1 cellular context compared by ENCODE assay signal in the genomic region with DNA sequence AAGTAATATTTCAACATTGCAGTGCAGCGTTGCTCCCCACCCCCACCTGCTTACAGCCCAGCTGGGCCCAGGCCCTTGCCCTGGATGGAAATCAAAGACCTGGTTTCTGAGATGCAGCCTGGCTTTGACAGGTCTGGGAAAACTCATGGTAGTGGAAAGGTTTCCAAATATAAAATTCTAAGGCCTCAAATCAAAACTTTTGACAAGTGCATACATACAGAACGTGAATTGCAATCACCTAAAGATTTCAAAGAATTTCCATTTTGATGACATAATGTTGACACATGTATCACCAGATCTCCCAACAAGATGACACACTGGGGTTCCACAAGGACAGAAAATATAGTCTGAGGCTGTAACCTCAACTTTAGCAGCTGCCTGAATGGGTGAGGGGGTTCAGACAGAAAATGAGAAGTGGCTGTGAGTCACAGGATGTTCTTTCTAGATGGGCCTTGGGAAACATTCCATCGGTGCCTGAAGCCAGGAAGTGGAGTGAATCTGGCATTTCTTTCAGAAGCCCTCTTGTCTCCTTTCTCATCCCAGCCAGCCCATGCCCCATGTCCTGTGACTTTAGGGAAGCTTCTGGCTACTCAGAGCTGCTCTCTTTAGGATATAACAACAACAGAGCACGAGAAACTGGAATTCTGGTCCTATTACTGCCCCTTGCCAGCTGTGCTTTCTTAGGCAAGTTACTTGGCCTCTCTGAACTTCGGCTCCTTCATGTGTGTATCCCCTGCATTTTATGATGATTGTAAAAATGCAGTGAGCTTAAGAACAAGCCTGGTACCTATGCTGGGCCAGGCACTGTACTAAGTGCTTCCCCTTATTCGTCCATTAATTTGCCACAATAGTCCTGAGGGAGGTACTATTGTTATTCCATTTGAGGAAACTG.
TF ChIP-seq lines count a peak whose summit lies in the region.

No MANE protein-coding gene starts in this region.

TF ChIP-seq in HepG2, 621 proteins besides CTCF, POLR2A, EP300 and RAD21:
- TF ChIP-seq CREB1 (IDR thresholded peaks at IDR 0.05) (peak; percentile 48; the same call in 1 of the 2 replicates), CREB1 (CRISPR knock-in tag; IDR thresholded peaks at IDR 0.05) (no peak; the same call in 1 of the 2 replicates), TBX2 (CRISPR knock-in tag; IDR thresholded peaks at IDR 0.05; ENCODE audit: borderline replicate concordance) (0 out of 2 replicates have a peak, but pooled peaks have one; percentile 17), FOSL2 (CRISPR knock-in tag; IDR thresholded peaks at IDR 0.05) (peak; percentile 80), SAP130 (CRISPR knock-in tag; IDR thresholded peaks at IDR 0.05; ENCODE audit: low read depth) (peak; percentile 46), TCF12 (IDR thresholded peaks at IDR 0.05) (no peak), TCF12 (CRISPR knock-in tag; IDR thresholded peaks at IDR 0.05) (no peak), PAX8 (CRISPR knock-in tag; IDR thresholded peaks at IDR 0.05; ENCODE audit: borderline replicate concordance) (no peak), KAT7 (CRISPR knock-in tag; IDR thresholded peaks at IDR 0.05; ENCODE audit: borderline replicate concordance) (no peak), ETV5 (CRISPR knock-in tag; IDR thresholded peaks at IDR 0.05; ENCODE audit: borderline replicate concordance) (peak; percentile 64; the same call in 1 of the 2 replicates), ZNF776 (CRISPR knock-in tag; IDR thresholded peaks at IDR 0.05) (no peak), BCL6 (CRISPR knock-in tag; IDR thresholded peaks at IDR 0.05) (0 out of 2 replicates have a peak, but pooled peaks have one; percentile 7), GATAD2A (CRISPR knock-in tag; IDR thresholded peaks at IDR 0.05) (peak; percentile 23; the same call in 1 of the 2 replicates), ZNF33A (CRISPR knock-in tag; IDR thresholded peaks at IDR 0.05; ENCODE audit: borderline replicate concordance) (no peak), MED1 (CRISPR knock-in tag; IDR thresholded peaks at IDR 0.05) (0 out of 2 replicates have a peak, but pooled peaks have one; percentile 13), ZNF768 (CRISPR knock-in tag; IDR thresholded peaks at IDR 0.05) (peak; percentile 74; the same call in 1 of the 2 replicates), ADNP (CRISPR knock-in tag; IDR thresholded peaks at IDR 0.05) (no peak), RBM22 (optimal IDR thresholded peaks at IDR 0.05; ENCODE audit: low read length) (peak; percentile 13), PHF8 (CRISPR knock-in tag; IDR thresholded peaks at IDR 0.05) (no peak)
- TF ChIP-seq, protein P1, sequence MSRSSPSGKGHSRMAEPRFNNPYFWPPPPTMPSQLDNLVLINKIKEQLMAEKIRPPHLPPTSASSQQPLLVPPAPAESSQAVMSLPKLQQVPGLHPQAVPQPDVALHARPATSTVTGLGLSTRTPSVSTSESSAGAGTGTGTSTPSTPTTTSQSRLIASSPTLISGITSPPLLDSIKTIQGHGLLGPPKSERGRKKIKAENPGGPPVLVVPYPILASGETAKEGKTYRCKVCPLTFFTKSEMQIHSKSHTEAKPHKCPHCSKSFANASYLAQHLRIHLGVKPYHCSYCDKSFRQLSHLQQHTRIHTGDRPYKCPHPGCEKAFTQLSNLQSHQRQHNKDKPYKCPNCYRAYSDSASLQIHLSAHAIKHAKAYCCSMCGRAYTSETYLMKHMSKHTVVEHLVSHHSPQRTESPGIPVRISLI (CRISPR knock-in tag; IDR thresholded peaks at IDR 0.05; ENCODE audit: borderline replicate concordance) = no peak
- TF ChIP-seq, protein P2, sequence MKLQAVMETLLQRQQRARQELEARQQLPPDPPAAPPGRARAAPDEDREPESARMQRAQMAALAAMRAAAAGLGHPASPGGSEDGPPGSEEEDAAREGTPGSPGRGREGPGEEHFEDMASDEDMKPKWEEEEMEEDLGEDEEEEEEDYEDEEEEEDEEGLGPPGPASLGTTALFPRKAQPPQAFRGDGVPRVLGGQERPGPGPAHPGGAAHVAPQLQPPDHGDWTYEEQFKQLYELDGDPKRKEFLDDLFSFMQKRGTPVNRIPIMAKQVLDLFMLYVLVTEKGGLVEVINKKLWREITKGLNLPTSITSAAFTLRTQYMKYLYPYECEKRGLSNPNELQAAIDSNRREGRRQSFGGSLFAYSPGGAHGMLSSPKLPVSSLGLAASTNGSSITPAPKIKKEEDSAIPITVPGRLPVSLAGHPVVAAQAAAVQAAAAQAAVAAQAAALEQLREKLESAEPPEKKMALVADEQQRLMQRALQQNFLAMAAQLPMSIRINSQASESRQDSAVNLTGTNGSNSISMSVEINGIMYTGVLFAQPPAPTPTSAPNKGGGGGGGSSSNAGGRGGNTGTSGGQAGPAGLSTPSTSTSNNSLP (IDR thresholded peaks at IDR 0.05; ENCODE audit: low read depth, low read length) = 0 out of 2 replicates have a peak, but pooled peaks have one; percentile 4
- TF ChIP-seq, protein P3, sequence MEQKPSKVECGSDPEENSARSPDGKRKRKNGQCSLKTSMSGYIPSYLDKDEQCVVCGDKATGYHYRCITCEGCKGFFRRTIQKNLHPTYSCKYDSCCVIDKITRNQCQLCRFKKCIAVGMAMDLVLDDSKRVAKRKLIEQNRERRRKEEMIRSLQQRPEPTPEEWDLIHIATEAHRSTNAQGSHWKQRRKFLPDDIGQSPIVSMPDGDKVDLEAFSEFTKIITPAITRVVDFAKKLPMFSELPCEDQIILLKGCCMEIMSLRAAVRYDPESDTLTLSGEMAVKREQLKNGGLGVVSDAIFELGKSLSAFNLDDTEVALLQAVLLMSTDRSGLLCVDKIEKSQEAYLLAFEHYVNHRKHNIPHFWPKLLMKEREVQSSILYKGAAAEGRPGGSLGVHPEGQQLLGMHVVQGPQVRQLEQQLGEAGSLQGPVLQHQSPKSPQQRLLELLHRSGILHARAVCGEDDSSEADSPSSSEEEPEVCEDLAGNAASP (CRISPR knock-in tag; IDR thresholded peaks at IDR 0.05; ENCODE audit: borderline replicate concordance) = peak; percentile 37; the same call in 1 of the 2 replicates
- TF ChIP-seq, protein P4, sequence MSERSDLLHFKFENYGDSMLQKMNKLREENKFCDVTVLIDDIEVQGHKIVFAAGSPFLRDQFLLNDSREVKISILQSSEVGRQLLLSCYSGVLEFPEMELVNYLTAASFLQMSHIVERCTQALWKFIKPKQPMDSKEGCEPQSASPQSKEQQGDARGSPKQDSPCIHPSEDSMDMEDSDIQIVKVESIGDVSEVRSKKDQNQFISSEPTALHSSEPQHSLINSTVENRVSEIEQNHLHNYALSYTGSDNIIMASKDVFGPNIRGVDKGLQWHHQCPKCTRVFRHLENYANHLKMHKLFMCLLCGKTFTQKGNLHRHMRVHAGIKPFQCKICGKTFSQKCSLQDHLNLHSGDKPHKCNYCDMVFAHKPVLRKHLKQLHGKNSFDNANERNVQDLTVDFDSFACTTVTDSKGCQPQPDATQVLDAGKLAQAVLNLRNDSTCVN (CRISPR knock-in tag; IDR thresholded peaks at IDR 0.05; ENCODE audit: borderline replicate concordance) = peak; percentile 67; the same call in 1 of the 2 replicates
- TF ChIP-seq, protein P5, sequence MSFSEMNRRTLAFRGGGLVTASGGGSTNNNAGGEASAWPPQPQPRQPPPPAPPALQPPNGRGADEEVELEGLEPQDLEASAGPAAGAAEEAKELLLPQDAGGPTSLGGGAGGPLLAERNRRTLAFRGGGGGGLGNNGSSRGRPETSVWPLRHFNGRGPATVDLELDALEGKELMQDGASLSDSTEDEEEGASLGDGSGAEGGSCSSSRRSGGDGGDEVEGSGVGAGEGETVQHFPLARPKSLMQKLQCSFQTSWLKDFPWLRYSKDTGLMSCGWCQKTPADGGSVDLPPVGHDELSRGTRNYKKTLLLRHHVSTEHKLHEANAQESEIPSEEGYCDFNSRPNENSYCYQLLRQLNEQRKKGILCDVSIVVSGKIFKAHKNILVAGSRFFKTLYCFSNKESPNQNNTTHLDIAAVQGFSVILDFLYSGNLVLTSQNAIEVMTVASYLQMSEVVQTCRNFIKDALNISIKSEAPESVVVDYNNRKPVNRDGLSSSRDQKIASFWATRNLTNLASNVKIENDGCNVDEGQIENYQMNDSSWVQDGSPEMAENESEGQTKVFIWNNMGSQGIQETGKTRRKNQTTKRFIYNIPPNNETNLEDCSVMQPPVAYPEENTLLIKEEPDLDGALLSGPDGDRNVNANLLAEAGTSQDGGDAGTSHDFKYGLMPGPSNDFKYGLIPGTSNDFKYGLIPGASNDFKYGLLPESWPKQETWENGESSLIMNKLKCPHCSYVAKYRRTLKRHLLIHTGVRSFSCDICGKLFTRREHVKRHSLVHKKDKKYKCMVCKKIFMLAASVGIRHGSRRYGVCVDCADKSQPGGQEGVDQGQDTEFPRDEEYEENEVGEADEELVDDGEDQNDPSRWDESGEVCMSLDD (CRISPR knock-in tag; IDR thresholded peaks at IDR 0.05; ENCODE audit: borderline replicate concordance) = peak; percentile 22; the same call in 1 of the 2 replicates
